Comparison of ENCODE assay signal across 23 cellular contexts in the genomic region with DNA sequence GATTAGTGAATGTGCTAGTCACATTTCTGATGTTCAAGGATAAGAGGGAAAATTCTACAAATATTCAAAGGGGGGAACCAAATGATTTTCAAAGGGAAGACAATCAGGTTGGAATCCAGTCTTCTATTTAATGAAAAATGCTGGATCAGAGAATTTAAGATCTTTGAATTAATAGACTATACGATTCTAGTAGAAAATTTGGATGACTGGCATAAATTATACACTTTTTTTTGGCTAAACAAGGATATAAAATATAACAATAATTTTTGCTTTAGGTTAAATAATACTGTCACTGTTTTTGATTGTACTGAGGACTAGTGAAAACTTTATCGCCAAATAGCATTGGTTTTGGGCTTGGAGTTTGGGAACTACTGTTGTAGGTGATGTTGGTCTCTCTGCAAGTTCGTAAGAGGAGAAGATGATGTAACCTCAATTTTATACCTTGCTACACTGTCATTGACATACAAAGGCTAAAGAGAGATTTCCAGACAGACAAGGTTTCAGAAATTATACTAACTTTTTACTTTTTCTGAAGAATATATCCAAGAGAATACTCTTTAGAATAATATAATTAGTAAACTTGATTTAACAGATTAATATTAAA.
"Had no signal": no experiment of that assay in that cellular context is flagged by ENCODE, and none has a peak within 500 bp of the region (broad histone marks: within the 10 kb centered on the region; RNA-seq: fewer than 3 reads in every experiment).

No MANE protein-coding gene starts in this region.

- H3K36me3 ChIP-seq: gastrocnemius medialis, left lung, prostate gland, right atrium auricular region, sigmoid colon, stomach, thyroid gland had no signal

- H3K4me3 ChIP-seq: dorsolateral prefrontal cortex, gastrocnemius medialis, left lung, prostate gland, right atrium auricular region, sigmoid colon, stomach, thyroid gland had no signal

- H3K27me3 ChIP-seq: dorsolateral prefrontal cortex, gastrocnemius medialis, left lung, right atrium auricular region, sigmoid colon, stomach, thyroid gland had no signal

- ATAC-seq: esophagus mucosa; gastrocnemius medialis; left cardiac atrium; left lung; naive thymus-derived CD8-positive, alpha-beta T cell; stimulated activated effector memory CD8-positive, alpha-beta T cell treated with anti-CD3 and anti-CD28 coated beads, Interleukin-12 subunit alpha, Interleukin-12 subunit beta, amount 100 ng/mL, for 72 hours had no signal

- H3K9me3 ChIP-seq: gastrocnemius medialis, prostate gland, thyroid gland had no signal

- H3K4me3 Mint-ChIP-seq: naive thymus-derived CD8-positive, alpha-beta T cell; nephron progenitor cell; stimulated activated effector memory CD8-positive, alpha-beta T cell treated with anti-CD3 and anti-CD28 coated beads, Interleukin-12 subunit alpha, Interleukin-12 subunit beta, amount 100 ng/mL, for 72 hours; type B pancreatic cell had no signal

- H3K27me3 Mint-ChIP-seq: naive thymus-derived CD8-positive, alpha-beta T cell; type B pancreatic cell had no signal

- H3K36me3 Mint-ChIP-seq: stimulated activated effector memory CD8-positive, alpha-beta T cell treated with anti-CD3 and anti-CD28 coated beads, Interleukin-12 subunit alpha, Interleukin-12 subunit beta, amount 100 ng/mL, for 72 hours had no signal

- H3K4me1 ChIP-seq: left lung, prostate gland, right atrium auricular region, thyroid gland had no signal

- H3K4me1 Mint-ChIP-seq: nephron progenitor cell had no signal

- DNase-seq: dorsolateral prefrontal cortex; effector CD4-positive, alpha-beta T cell; gastrocnemius medialis; head of caudate nucleus; left cardiac atrium; left lung; mesenchymal stem cell; midbrain; naive thymus-derived CD8-positive, alpha-beta T cell; nephron progenitor cell; nucleus accumbens; sigmoid colon; stimulated activated CD4-positive, alpha-beta T cell treated with anti-CD3 and anti-CD28 coated beads, Interleukin-2, amount 100 ng/mL, for 24 hours; stimulated activated CD4-positive, alpha-beta T cell treated with anti-CD3 and anti-CD28 coated beads, Interleukin-4, amount 100 ng/mL, for 24 hours; stimulated activated naive CD4-positive, alpha-beta T cell treated with Interleukin-2 at 50 U/mL for 16 hours; stomach; thyroid gland had no signal

- H3K27ac ChIP-seq: dorsolateral prefrontal cortex, gastrocnemius medialis, left lung, prostate gland, right atrium auricular region, sigmoid colon, stomach, thyroid gland had no signal

- H3K27ac Mint-ChIP-seq: nephron progenitor cell; stimulated activated effector memory CD8-positive, alpha-beta T cell treated with anti-CD3 and anti-CD28 coated beads, Interleukin-12 subunit alpha, Interleukin-12 subunit beta, amount 100 ng/mL, for 72 hours; type B pancreatic cell had no signal

- FAIRE-seq: colon had no signal
